ENCODE assay signal across 14 cellular contexts in genomic region chrX:150405576-150405975, GRCh38. TPM values are rescaled to one million over a fixed set of nuclear protein-coding genes. Genes with fewer than 3 reads are reported as not detected.
DNase-seq lines count a peak whose midpoint lies in the region; ATAC-seq, FAIRE-seq and TF ChIP-seq lines count a peak whose summit lies in the region.
"Had no signal": no experiment of that assay in that cellular context is flagged by ENCODE, and none has a peak within 500 bp of the region (broad histone marks: within the 10 kb centered on the region; RNA-seq: fewer than 3 reads in every experiment).

No MANE protein-coding gene starts in this region.

- TF ChIP-seq RAD21 in HepG2 (CRISPR knock-in tag; IDR thresholded peaks at IDR 0.05) = no peak

- intact Hi-C loops in HepG2 (cut with micrococcal nuclease; ENCODE audit: unreplicated experiment) = no loop called here

- H3K4me1 ChIP-seq in HepG2 (ENCODE audit: insufficient read depth, low read length) (no peaks in the 10 kb centered on the region), tibial nerve (no peaks in the 10 kb centered on the region), GM23248 (ENCODE audit: insufficient read depth) (no peaks in the 10 kb centered on the region)

- no peak for FAIRE-seq in HepG2 (lab: Jason Lieb, UNC)
- FAIRE-seq: GM12892 had no signal

- H3K27me3 Mint-ChIP-seq in HFFc6 (ENCODE audit: insufficient read depth) = no peaks in the 10 kb centered on the region
- H3K27me3 Mint-ChIP-seq: naive thymus-derived CD8-positive, alpha-beta T cell had no signal

- peak; percentile 71 for ATAC-seq in HepG2
- no peak for ATAC-seq in esophagus mucosa
- ATAC-seq: naive thymus-derived CD8-positive, alpha-beta T cell had no signal

- DNase-seq in ELR (ENCODE audit: low read depth) (peak; percentile 1), HFFc6 (no peak), amniotic epithelial cell (ENCODE audit: low read depth) (peak; percentile 3), HepG2 (ENCODE audit: low spot score) (no peak), tibial nerve (ENCODE audit: low spot score in 2 of 2) (no peak), GM23248 (no peak), NCI-H128 (lab: John Stamatoyannopoulos, UW; ENCODE audit: unreplicated experiment) (no peak)
- DNase-seq: activated CD8-positive, alpha-beta memory T cell treated with anti-CD3 and anti-CD28 coated beads, Interleukin-2, amount 50 U/mL, for 4 hours; naive thymus-derived CD8-positive, alpha-beta T cell; NCI-H1092; NCI-H510A had no signal

- no peaks in the 10 kb centered on the region for H3K36me3 Mint-ChIP-seq in HFFc6 (ENCODE audit: low read depth)
- H3K36me3 Mint-ChIP-seq: naive thymus-derived CD8-positive, alpha-beta T cell had no signal

- TF ChIP-seq EP300 in HepG2 (IDR thresholded peaks at IDR 0.05; ENCODE audit: low read depth in 2 of 2, low read length in 2 of 2) (no peak), HepG2 (CRISPR knock-in tag; IDR thresholded peaks at IDR 0.05; ENCODE audit: borderline replicate concordance) (no peak), tibial nerve (IDR thresholded peaks at IDR 0.05) (no peak)

- CTCF ChIA-PET in HepG2 (lab: Yijun Ruan, JAX; ENCODE audit: low intra/inter-chr PET ratio, low total read pairs) = no interaction called here

- BruUV-seq in HepG2 (replicated peaks; lab: Mats Ljungman, UMichigan) = no TSS peak

- TF ChIP-seq POLR2A in HepG2 (IDR thresholded peaks at IDR 0.05; ENCODE audit: insufficient read depth in 1 of 2, low read depth in 2 of 2, low read length in 2 of 2) = no peak
- no peak for TF ChIP-seq POLR2A in tibial nerve (IDR thresholded peaks at IDR 0.05)

- no peak overlapping the region for H3K4me3 Mint-ChIP-seq in HFFc6
- H3K4me3 Mint-ChIP-seq: naive thymus-derived CD8-positive, alpha-beta T cell had no signal

- H3K9me3 ChIP-seq in HepG2 (ENCODE audit: low read length) (no peaks in the 10 kb centered on the region), tibial nerve (no peaks in the 10 kb centered on the region), GM23248 (ENCODE audit: low read depth) (no peaks in the 10 kb centered on the region)

- no peaks in the 10 kb centered on the region for H3K9me2 ChIP-seq in GM23248 (ENCODE audit: insufficient read depth)

- H3K27ac ChIP-seq in HepG2 (ENCODE audit: extremely low read length, insufficient read depth, low read length) (no peak overlapping the region), tibial nerve (no peak overlapping the region), GM23248 (no peak overlapping the region)
- H3K27ac ChIP-seq: VCaP had no signal

- 4% methylated on average over 3 of the region's 4 CpGs for WGBS in HepG2 (ENCODE audit: low lambda C conversion rate)
- WGBS in tibial nerve, 2 donors = 68 to 73% methylated on average over 4 of the region's 4 CpGs
- 81 to 82% methylated on average over 4 of the region's 4 CpGs for WGBS in GM23248 (ENCODE audit: low coverage in 1 of 2, low lambda C conversion rate in 2 of 2, missing lambda C conversion rate in 2 of 2), 2 experiments

- H4K20me1 ChIP-seq in HepG2 (ENCODE audit: insufficient read depth, low read length) (no peaks in the 10 kb centered on the region), GM23248 (ENCODE audit: insufficient read depth) (no peaks in the 10 kb centered on the region)

- H3K4me2 ChIP-seq in HepG2 (ENCODE audit: low read depth, low read length) = no peak overlapping the region
- H3K4me2 ChIP-seq in GM23248 (ENCODE audit: unreplicated experiment) = no peak overlapping the region

- no peaks in the 10 kb centered on the region for H3K79me2 ChIP-seq in HepG2 (ENCODE audit: insufficient read depth, low read length)
- H3K79me2 ChIP-seq in GM23248 (ENCODE audit: insufficient read depth) = peaks cover 20% of the 10 kb centered on the region

- H3F3A ChIP-seq in GM23248 (ENCODE audit: insufficient read depth) = no peaks in the 10 kb centered on the region

- TF ChIP-seq CTCF in HFFc6 (IDR thresholded peaks at IDR 0.05) = peak; percentile 37; the same call in 1 of the 2 replicates
- TF ChIP-seq CTCF in HepG2 (CRISPR knock-in tag; IDR thresholded peaks at IDR 0.05) = 0 out of 2 replicates have a peak, but pooled peaks have one; percentile 10
- TF ChIP-seq CTCF in tibial nerve (IDR thresholded peaks at IDR 0.05) = no peak

- H3K36me3 ChIP-seq in HepG2 (replicated peaks in 1 of 2; ENCODE audit: control insufficient read depth in 1 of 2, insufficient read depth in 2 of 2, low read length in 2 of 2) (no peaks in the 10 kb centered on the region), tibial nerve (no peaks in the 10 kb centered on the region), GM23248 (ENCODE audit: low read depth) (no peaks in the 10 kb centered on the region)

- H3K27me3 ChIP-seq in HepG2 (ENCODE audit: control insufficient read depth in 1 of 2, insufficient read depth in 2 of 2, low read length in 2 of 2) = no peaks in the 10 kb centered on the region
- no peaks in the 10 kb centered on the region for H3K27me3 ChIP-seq in tibial nerve
- H3K27me3 ChIP-seq in GM23248 (replicated peaks; ENCODE audit: insufficient read depth) = no peaks in the 10 kb centered on the region

- H3K27ac Mint-ChIP-seq in HFFc6 = no peak overlapping the region
- H3K27ac Mint-ChIP-seq: naive thymus-derived CD8-positive, alpha-beta T cell had no signal

- H3K4me3 ChIP-seq in HepG2 (replicated peaks in 1 of 3; ENCODE audit: insufficient read depth in 1 of 3, low read depth in 2 of 3, low read length in 3 of 3) = no peak overlapping the region
- no peak overlapping the region for H3K4me3 ChIP-seq in tibial nerve
- H3K4me3 ChIP-seq in GM23248 = no peak overlapping the region

- no peak overlapping the region for H3K9ac ChIP-seq in HepG2 (ENCODE audit: insufficient read depth, low read depth, low read length)
- H3K9ac ChIP-seq in GM23248 = no peak overlapping the region

- no peaks in the 10 kb centered on the region for H3K9me3 Mint-ChIP-seq in HFFc6

- H2AFZ ChIP-seq in HepG2 (ENCODE audit: low read length) = no peak overlapping the region
- no peak overlapping the region for H2AFZ ChIP-seq in GM23248

- POLR2A ChIA-PET in HepG2 (lab: Yijun Ruan, JAX) = no interaction called here

- in situ Hi-C loops in HepG2 (cut with HindIII; ENCODE audit: extremely low pct_ligation_motif_present, low pct_unique_long_range_greater_than_20kb) = no loop called here
- in situ Hi-C loops in GM23248 (cut with MboI) = no loop called here

- H3K4me1 Mint-ChIP-seq in HFFc6 (ENCODE audit: low read depth) = no peaks in the 10 kb centered on the region

TF ChIP-seq in HepG2, 621 proteins besides CTCF, POLR2A, EP300 and RAD21:
- TF ChIP-seq HOXA9 (CRISPR knock-in tag; IDR thresholded peaks at IDR 0.05; ENCODE audit: borderline replicate concordance) = no peak
- TF ChIP-seq STAG1 (CRISPR knock-in tag; IDR thresholded peaks at IDR 0.05) = peak; percentile 29
TF ChIP-seq in HepG2: peak in this region for 1.

RNA-seq across cellular contexts. Expression of gene MAMLD1, which starts 42.5 kb away (rescaled TPM):
- 1 to 10 TPM; 4.0 to 5.3 (median 4.7) TPM for total RNA-seq in HFFc6 (2021; fragmentation: NEBNext Ultra II Directional; extraction: Animal tissue kit (Norgen Biotek cat#: 25700))
- not detected in 2 replicates for total RNA-seq in HepG2 (2016; rRNA removed; fragmentation: Illumina TruSeq; extraction: Trizol)
- not detected in 2 replicates for total RNA-seq in HepG2 (2016; cell fraction: cytosol; rRNA removed; fragmentation: Illumina TruSeq; extraction: Trizol; ENCODE audit: low read depth)
- 0.06 TPM in 1 of 2 replicates, not detected in the other for total RNA-seq in HepG2 (2016; cell fraction: insoluble cytoplasmic fraction; rRNA removed; fragmentation: Illumina TruSeq; extraction: Trizol)
- total RNA-seq in HepG2 (2016; cell fraction: membrane; rRNA removed; fragmentation: Illumina TruSeq; extraction: Trizol) = not detected in 2 replicates
- total RNA-seq in HepG2 (2016; cell fraction: nucleus; rRNA removed; fragmentation: Illumina TruSeq; extraction: Trizol) = not detected in 2 replicates
- polyA plus RNA-seq in HepG2 (2011; rRNA removed) = 0.01 TPM in 1 of 2 replicates, not detected in the other
- not detected in 2 replicates for polyA plus RNA-seq in HepG2 (2011; cell fraction: cytosol; rRNA removed)
- polyA plus RNA-seq in HepG2 (2011; cell fraction: nucleus; rRNA removed) = 0.05 TPM in 1 of 2 replicates, not detected in the other
- not detected in 2 replicates for polyA plus RNA-seq in HepG2 (2012)
- 0.03 TPM in 1 of 2 replicates, not detected in the other for polyA plus RNA-seq in HepG2 (2016; cell fraction: cytosol; fragmentation: Illumina TruSeq; extraction: Trizol; ENCODE audit: low read depth)
- not detected in 2 replicates for polyA plus RNA-seq in HepG2 (2016; cell fraction: insoluble cytoplasmic fraction; fragmentation: Illumina TruSeq; extraction: Trizol; ENCODE audit: low read depth)
- not detected in 2 replicates for polyA plus RNA-seq in HepG2 (2016; cell fraction: membrane; fragmentation: Illumina TruSeq; extraction: Trizol; ENCODE audit: low read depth)
- polyA plus RNA-seq in HepG2 (2016; cell fraction: nucleus; fragmentation: Illumina TruSeq; extraction: Trizol; ENCODE audit: insufficient read depth, low read depth) = 0.20 TPM in 1 of 2 replicates, not detected in the other
- polyA minus RNA-seq in HepG2 (2011; rRNA and poly(A)+ RNA removed; ENCODE audit: low replicate concordance) = 6.9 TPM in 1 of 2 replicates, not detected in the other
- not detected in 2 replicates for polyA minus RNA-seq in HepG2 (2011; cell fraction: cytosol; rRNA and poly(A)+ RNA removed)
- polyA minus RNA-seq in HepG2 (2011; cell fraction: nucleus; rRNA and poly(A)+ RNA removed) = 0.13 TPM in 1 of 2 replicates, not detected in the other
- total RNA-seq in tibial nerve = 10 to 100 TPM in 1 of 4 donors, 1 to 10 TPM in 3; 8.2 to 16.2 (median 9.2) TPM
- 4.1 and 23.1 TPM in 2 replicates for total RNA-seq in GM23248 (2014; rRNA removed; shearing (Covaris generic))
- 9.0 and 10.1 TPM in 2 replicates for polyA plus RNA-seq in GM23248 (2016; fragmentation: Nextera tagmentation; extraction: Ambion mirVana)
- total RNA-seq in esophagus mucosa = 0.76 TPM

Comparison
In these comparisons a context has a peak if more than half of its experiments do, and no peak if none do; other contexts are left out.
1. DNase-seq: peak in ELR (single experiment) and amniotic epithelial cell (single experiment); none in HFFc6 (single experiment), HepG2 (single experiment), tibial nerve (0 of 2), GM23248 (single experiment) and NCI-H128 (single experiment).
2. CTCF ChIP-seq: peak in HFFc6 (single experiment) and HepG2 (single experiment); none in tibial nerve (0 of 5).